In the genomic region with DNA sequence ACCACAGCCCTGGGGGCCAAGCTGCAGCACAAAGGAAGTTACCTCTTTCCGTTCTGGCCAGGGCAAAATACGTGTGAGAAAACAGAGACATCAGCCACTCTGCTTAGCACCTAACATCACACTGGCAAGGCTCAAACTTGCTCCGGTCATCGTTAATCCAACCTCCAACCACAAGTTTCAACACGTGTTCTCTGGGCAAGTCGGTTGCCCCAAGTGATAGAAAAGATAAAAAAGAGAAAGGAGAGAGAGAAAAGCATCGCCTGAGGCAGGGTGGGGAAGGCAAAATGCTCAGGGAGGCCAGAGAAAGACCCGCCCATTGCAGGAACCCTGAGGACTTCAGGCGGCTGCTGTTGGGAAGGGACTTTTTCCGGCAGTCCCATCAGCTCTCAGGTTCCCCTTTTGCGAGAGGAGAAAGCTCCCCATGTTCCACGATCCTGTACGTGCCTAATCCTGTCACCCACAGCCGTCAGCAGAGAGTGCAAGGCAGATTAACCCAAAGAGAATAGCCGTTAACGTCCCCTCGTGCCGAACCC, we compare ENCODE assay signal across 8 cellular contexts. TPM values are rescaled to one million over a fixed set of nuclear protein-coding genes. Genes with fewer than 3 reads are reported as not detected.
DNase-seq lines count a peak whose midpoint lies in the region; ATAC-seq and TF ChIP-seq lines count a peak whose summit lies in the region.

No MANE protein-coding gene starts in this region.

- DNase-seq in activated CD4-positive, alpha-beta T cell treated with anti-CD3 and anti-CD28 coated beads for 36 hours = no peak
- no peak for DNase-seq in activated CD4-positive, alpha-beta T cell treated with anti-CD3 and anti-CD28 coated beads for 4 hours
- peak; percentile 13 for DNase-seq in LHCN-M2 (ENCODE audit: low read depth)
- DNase-seq in central memory CD8-positive, alpha-beta T cell (ENCODE audit: low spot score in 2 of 2) = no peak
- peak; percentile 69 for DNase-seq in spleen
- no peak for DNase-seq in LoVo (ENCODE audit: low spot score)

- no peak for ATAC-seq in activated CD4-positive, alpha-beta T cell treated with anti-CD3 and anti-CD28 coated beads for 36 hours
- peak; percentile 25 for ATAC-seq in central memory CD8-positive, alpha-beta T cell (replicated peaks; ENCODE audit: extremely low read depth, poor library complexity, severe bottlenecking)
- ATAC-seq in HG03025 (IDR thresholded peaks at IDR 0.05; ENCODE audit: low FRiP score, unreplicated experiment) (no peak), gastroesophageal sphincter (no peak)

- H3K4me1 Mint-ChIP-seq in activated CD4-positive, alpha-beta T cell treated with anti-CD3 and anti-CD28 coated beads for 36 hours = peaks cover 41% of the 10 kb centered on the region
- H3K4me1 Mint-ChIP-seq in central memory CD8-positive, alpha-beta T cell = peaks cover 33% of the 10 kb centered on the region

- 38 to 51% (median 46%) methylated on average over 18 of the region's 18 CpGs for WGBS in spleen, 5 donors
- 67 to 94% methylated on average over 7 to 13 of the region's 18 CpGs for WGBS in gastroesophageal sphincter (ENCODE audit: low coverage in 1 of 2), 2 donors

- intact Hi-C loops in activated CD4-positive, alpha-beta T cell treated with anti-CD3 and anti-CD28 coated beads for 36 hours (cut with DNase I, micrococcal nuclease) = loop anchor here in 1 of 2 experiments (1.0 kb wide), 1 partner anchor 8 kb away; no protein-coding TSS in a partner anchor
- intact Hi-C loops in spleen (cut with DNase I; ENCODE audit: low total_unique reads) = no loop called here

- H3K27me3 ChIP-seq in spleen (replicated peaks in 1 of 7) = no peaks in the 10 kb centered on the region
- H3K27me3 ChIP-seq in gastroesophageal sphincter = no peaks in the 10 kb centered on the region

- H3K4me1 ChIP-seq in spleen (peaks cover 7 to 67% (median 47%) of the 10 kb centered on the region in 6 donors), gastroesophageal sphincter (peaks cover 5 to 36% (median 27%) of the 10 kb centered on the region in 3 donors)

- H3K36me3 ChIP-seq in spleen (no peaks in the 10 kb centered on the region), gastroesophageal sphincter (no peaks in the 10 kb centered on the region)

- POLR2A ChIA-PET in activated CD4-positive, alpha-beta T cell treated with anti-CD3 and anti-CD28 coated beads for 36 hours (lab: Charles Lee) = no interaction called here

- CTCF ChIA-PET in activated CD4-positive, alpha-beta T cell treated with anti-CD3 and anti-CD28 coated beads for 36 hours (lab: Charles Lee) = no interaction called here

- H3K9me3 Mint-ChIP-seq in activated CD4-positive, alpha-beta T cell treated with anti-CD3 and anti-CD28 coated beads for 36 hours (ENCODE audit: low read depth) = no peaks in the 10 kb centered on the region
- H3K9me3 Mint-ChIP-seq in central memory CD8-positive, alpha-beta T cell = no peaks in the 10 kb centered on the region

- no peak overlapping the region for H3K4me3 Mint-ChIP-seq in activated CD4-positive, alpha-beta T cell treated with anti-CD3 and anti-CD28 coated beads for 36 hours
- peak overlapping the region; percentile 51 for H3K4me3 Mint-ChIP-seq in central memory CD8-positive, alpha-beta T cell

- H3K27ac ChIP-seq in spleen (peak overlapping the region in 7 of 8 donors; percentile 38 to 76 (median 68)), gastroesophageal sphincter (peak overlapping the region in 1 of 4 donors; percentile 44)

- H3K27me3 Mint-ChIP-seq in activated CD4-positive, alpha-beta T cell treated with anti-CD3 and anti-CD28 coated beads for 36 hours = no peaks in the 10 kb centered on the region
- H3K27me3 Mint-ChIP-seq in central memory CD8-positive, alpha-beta T cell = no peaks in the 10 kb centered on the region

- H3K27ac Mint-ChIP-seq in activated CD4-positive, alpha-beta T cell treated with anti-CD3 and anti-CD28 coated beads for 36 hours = peak overlapping the region; percentile 16
- peak overlapping the region; percentile 74 for H3K27ac Mint-ChIP-seq in central memory CD8-positive, alpha-beta T cell (ENCODE audit: low read depth)

- no peaks in the 10 kb centered on the region for H3K36me3 Mint-ChIP-seq in activated CD4-positive, alpha-beta T cell treated with anti-CD3 and anti-CD28 coated beads for 36 hours (ENCODE audit: low read depth)
- H3K36me3 Mint-ChIP-seq in central memory CD8-positive, alpha-beta T cell (ENCODE audit: insufficient read depth) = peaks cover 8% of the 10 kb centered on the region

- H3K9me3 ChIP-seq in spleen = no peaks in the 10 kb centered on the region
- H3K9me3 ChIP-seq in gastroesophageal sphincter = no peaks in the 10 kb centered on the region

- TF ChIP-seq EP300 in gastroesophageal sphincter (IDR thresholded peaks at IDR 0.05) = no peak

- TF ChIP-seq CTCF in spleen (IDR thresholded peaks at IDR 0.05 in 8 of 11, conservative IDR thresholded peaks at IDR 0.05 in 3 of 11) (no peak), gastroesophageal sphincter (IDR thresholded peaks at IDR 0.05) (no peak)

- TF ChIP-seq POLR2A in spleen (IDR thresholded peaks at IDR 0.05) = no peak
- no peak for TF ChIP-seq POLR2A in gastroesophageal sphincter (IDR thresholded peaks at IDR 0.05)

- H3K4me3 ChIP-seq in spleen = peak overlapping the region in 1 of 8 donors; percentile 2
- H3K4me3 ChIP-seq in gastroesophageal sphincter = no peak overlapping the region

RNA-seq across cellular contexts. Expression of a gene that starts 18.5 kb away (rescaled TPM):
- 1 to 10 TPM; 3.8 to 6.6 TPM for total RNA-seq in activated CD4-positive, alpha-beta T cell treated with anti-CD3 and anti-CD28 coated beads for 36 hours
- total RNA-seq in LHCN-M2 (2014; rRNA removed) (0.75 and 1.3 TPM in 2 replicates), spleen (1 to 10 TPM in 1 of 7 donors, under 1 TPM in 4, not detected in 2; 0.17 to 1.1 (median 0.67) TPM), gastroesophageal sphincter (10 to 100 TPM in 1 of 4 donors, 1 to 10 TPM in 3; 3.2 to 10.6 (median 4.8) TPM)
- polyA plus RNA-seq in LHCN-M2 (2012) = 0.11 TPM
- 1 to 10 TPM; 1.6 to 5.2 (median 3.5) TPM for polyA plus RNA-seq in spleen

RNA-seq across cellular contexts. Expression of a gene that starts 30.1 kb away (rescaled TPM):
- total RNA-seq in activated CD4-positive, alpha-beta T cell treated with anti-CD3 and anti-CD28 coated beads for 36 hours = 100 to 1,000 TPM in 1 of 2 experiments, 10 to 100 TPM in 1; 77.5 to 122 TPM
- 43.4 and 63.7 TPM in 2 replicates for total RNA-seq in LHCN-M2 (2014; rRNA removed)
- 702 TPM for polyA plus RNA-seq in LHCN-M2 (2012)
- total RNA-seq in spleen = 100 to 1,000 TPM; 314 to 942 (median 472) TPM
- 100 to 1,000 TPM; 391 to 618 (median 599) TPM for polyA plus RNA-seq in spleen
- total RNA-seq in gastroesophageal sphincter = 100 to 1,000 TPM; 219 to 467 (median 305) TPM

RNA-seq across cellular contexts. Expression of a gene that starts 36.9 kb away (rescaled TPM):
- 100 to 1,000 TPM; 248 to 285 TPM for total RNA-seq in activated CD4-positive, alpha-beta T cell treated with anti-CD3 and anti-CD28 coated beads for 36 hours
- 0.32 and 3.2 TPM in 2 replicates for total RNA-seq in LHCN-M2 (2014; rRNA removed)
- polyA plus RNA-seq in LHCN-M2 (2012) = 0.49 TPM
- total RNA-seq in spleen = 100 to 1,000 TPM; 333 to 670 (median 510) TPM
- 100 to 1,000 TPM; 314 to 496 (median 327) TPM for polyA plus RNA-seq in spleen
- total RNA-seq in gastroesophageal sphincter = 100 to 1,000 TPM in 3 of 4 donors, 10 to 100 TPM in 1; 29.9 to 138 (median 112) TPM

RNA-seq across cellular contexts. Expression of a gene that starts 43.2 kb away (rescaled TPM):
- total RNA-seq in activated CD4-positive, alpha-beta T cell treated with anti-CD3 and anti-CD28 coated beads for 36 hours = 100 to 1,000 TPM; 451 to 474 TPM
- total RNA-seq in LHCN-M2 (2014; rRNA removed) (15.6 and 21.9 TPM in 2 replicates), spleen (1,000 to 10,000 TPM in 4 of 7 donors, 100 to 1,000 TPM in 3; 507 to 1,635 (median 1,062) TPM), gastroesophageal sphincter (100 to 1,000 TPM in 3 of 4 donors, 10 to 100 TPM in 1; 89.3 to 183 (median 126) TPM)
- 198 TPM for polyA plus RNA-seq in LHCN-M2 (2012)
- polyA plus RNA-seq in spleen = 1,000 to 10,000 TPM in 1 of 3 donors, 100 to 1,000 TPM in 2; 680 to 1,006 (median 885) TPM

RNA-seq across cellular contexts. Expression of a gene that starts 43.2 kb away (rescaled TPM):
- under 1 TPM; 0.07 to 0.18 TPM for total RNA-seq in activated CD4-positive, alpha-beta T cell treated with anti-CD3 and anti-CD28 coated beads for 36 hours
- total RNA-seq in LHCN-M2 (2014; rRNA removed) = 3.7 and 4.7 TPM in 2 replicates
- 2.1 TPM for polyA plus RNA-seq in LHCN-M2 (2012)
- total RNA-seq in spleen = 1 to 10 TPM in 1 of 7 donors, under 1 TPM in 2, not detected in 4; 0.40 to 2.8 (median 0.59) TPM
- polyA plus RNA-seq in spleen = under 1 TPM; 0.09 to 0.48 (median 0.21) TPM
- 10 to 100 TPM in 1 of 4 donors, 1 to 10 TPM in 2, under 1 TPM in 1; 0.67 to 14.3 (median 2.3) TPM for total RNA-seq in gastroesophageal sphincter

Comparison
In these comparisons a context has a peak if more than half of its experiments do, and no peak if none do; other contexts are left out.
1. DNase-seq: peak in LHCN-M2 (single experiment) and spleen (single experiment); none in activated CD4-positive, alpha-beta T cell treated with anti-CD3 and anti-CD28 coated beads for 36 hours (single experiment), activated CD4-positive, alpha-beta T cell treated with anti-CD3 and anti-CD28 coated beads for 4 hours (0 of 2), central memory CD8-positive, alpha-beta T cell (0 of 2) and LoVo (single experiment).